In genomic region chr2:71962350-71962749, GRCh38 we compare ENCODE assay signal across 18 cellular contexts.
"Had no signal": no experiment of that assay in that cellular context is flagged by ENCODE, and none has a peak within 500 bp of the region (broad histone marks: within the 10 kb centered on the region; RNA-seq: fewer than 3 reads in every experiment).

No MANE protein-coding gene starts in this region.

- H3K27me3 ChIP-seq: left lung had no signal

- H3K4me3 ChIP-seq: coronary artery, dorsolateral prefrontal cortex, gastroesophageal sphincter, heart right ventricle, left lung, lower lobe of right lung had no signal

- ATAC-seq: esophagus mucosa, foreskin keratinocyte, gastroesophageal sphincter, left lung had no signal

- H3K27ac ChIP-seq: coronary artery, dorsolateral prefrontal cortex, epithelial cell of prostate, foreskin keratinocyte, gastroesophageal sphincter, heart right ventricle, left lung, lower lobe of right lung had no signal

- DNase-seq: dermis blood vessel endothelial cell; dorsolateral prefrontal cortex; effector CD4-positive, alpha-beta T cell; effector memory CD4-positive, alpha-beta T cell; erythroblast; foreskin keratinocyte; heart right ventricle; hippocampal formation; left cardiac atrium; left lung; left ventricle myocardium superior; lower lobe of right lung; mesenchymal stem cell; midbrain had no signal

- H3K36me3 ChIP-seq: gastroesophageal sphincter, heart right ventricle, left lung, lower lobe of right lung had no signal

- H3K4me1 ChIP-seq: foreskin keratinocyte, gastroesophageal sphincter, left lung, lower lobe of right lung had no signal
